In genomic region chr3:149850787-149851582, GRCh38 we compare ENCODE assay signal across 1 cellular context.
TF ChIP-seq lines count a peak whose summit lies in the region.

No MANE protein-coding gene starts in this region.

TF ChIP-seq in SK-N-SH, 30 proteins besides CTCF, POLR2A, EP300 and RAD21 (continued from another document):
- TF ChIP-seq ZBTB33 (IDR thresholded peaks at IDR 0.05; ENCODE audit: borderline replicate concordance, low read depth) (no peak), MEF2A (IDR thresholded peaks at IDR 0.05; ENCODE audit: borderline replicate concordance, low read depth) (no peak), GATA2 (CRISPR knock-in tag; IDR thresholded peaks at IDR 0.05) (no peak), ELF1 (IDR thresholded peaks at IDR 0.05) (no peak), NRF1 (IDR thresholded peaks at IDR 0.05; ENCODE audit: low read depth, low read length) (no peak), GABPA (IDR thresholded peaks at IDR 0.05; ENCODE audit: low read depth) (no peak), FOXJ3 (CRISPR knock-in tag; IDR thresholded peaks at IDR 0.05) (no peak), USF2 (IDR thresholded peaks at IDR 0.05; ENCODE audit: borderline replicate concordance, low read depth, low read length) (no peak)
